ENCODE assay signal across 2 cellular contexts in the genomic region with DNA sequence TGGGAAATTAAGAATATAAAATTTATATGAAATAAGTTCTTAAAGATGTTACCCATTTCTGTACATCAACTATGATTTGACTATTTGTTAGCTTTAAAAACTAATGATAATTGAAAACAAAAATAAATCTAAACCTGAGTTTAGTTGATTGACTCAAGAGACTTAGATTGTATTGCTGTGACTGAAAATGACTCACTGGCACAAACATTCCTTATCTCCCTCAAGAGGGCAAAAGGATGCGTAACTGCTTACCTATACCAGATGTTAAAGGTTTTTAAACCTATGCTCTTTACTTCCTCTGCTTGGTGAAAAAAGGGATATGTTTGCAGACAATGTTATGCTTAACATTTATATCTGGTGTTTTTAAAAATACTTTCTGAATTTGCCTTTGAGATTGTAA.
TF ChIP-seq lines count a peak whose summit lies in the region.

No MANE protein-coding gene starts in this region.

TF ChIP-seq in SK-N-SH, 30 proteins besides CTCF, POLR2A, EP300 and RAD21 (continued from another document):
- TF ChIP-seq, protein P1, sequence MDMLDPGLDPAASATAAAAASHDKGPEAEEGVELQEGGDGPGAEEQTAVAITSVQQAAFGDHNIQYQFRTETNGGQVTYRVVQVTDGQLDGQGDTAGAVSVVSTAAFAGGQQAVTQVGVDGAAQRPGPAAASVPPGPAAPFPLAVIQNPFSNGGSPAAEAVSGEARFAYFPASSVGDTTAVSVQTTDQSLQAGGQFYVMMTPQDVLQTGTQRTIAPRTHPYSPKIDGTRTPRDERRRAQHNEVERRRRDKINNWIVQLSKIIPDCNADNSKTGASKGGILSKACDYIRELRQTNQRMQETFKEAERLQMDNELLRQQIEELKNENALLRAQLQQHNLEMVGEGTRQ (IDR thresholded peaks at IDR 0.05; ENCODE audit: borderline replicate concordance, low read depth, low read length) = no peak
- TF ChIP-seq RCOR1 (IDR thresholded peaks at IDR 0.05; ENCODE audit: low read length) (no peak), POLR2AphosphoS5 (IDR thresholded peaks at IDR 0.05; ENCODE audit: low read depth, low read length) (no peak), MXI1 (IDR thresholded peaks at IDR 0.05; ENCODE audit: low read depth, low read length) (no peak), FOXJ3 (CRISPR knock-in tag; IDR thresholded peaks at IDR 0.05) (no peak), TAF1 (IDR thresholded peaks at IDR 0.05; ENCODE audit: borderline replicate concordance, low read depth, low read length) (no peak)

TF ChIP-seq in SK-N-SH treated with all-trans-retinoic acid at 6 μM for 48 hours, 23 proteins besides CTCF, POLR2A, EP300 and RAD21:
- TF ChIP-seq, protein P2, sequence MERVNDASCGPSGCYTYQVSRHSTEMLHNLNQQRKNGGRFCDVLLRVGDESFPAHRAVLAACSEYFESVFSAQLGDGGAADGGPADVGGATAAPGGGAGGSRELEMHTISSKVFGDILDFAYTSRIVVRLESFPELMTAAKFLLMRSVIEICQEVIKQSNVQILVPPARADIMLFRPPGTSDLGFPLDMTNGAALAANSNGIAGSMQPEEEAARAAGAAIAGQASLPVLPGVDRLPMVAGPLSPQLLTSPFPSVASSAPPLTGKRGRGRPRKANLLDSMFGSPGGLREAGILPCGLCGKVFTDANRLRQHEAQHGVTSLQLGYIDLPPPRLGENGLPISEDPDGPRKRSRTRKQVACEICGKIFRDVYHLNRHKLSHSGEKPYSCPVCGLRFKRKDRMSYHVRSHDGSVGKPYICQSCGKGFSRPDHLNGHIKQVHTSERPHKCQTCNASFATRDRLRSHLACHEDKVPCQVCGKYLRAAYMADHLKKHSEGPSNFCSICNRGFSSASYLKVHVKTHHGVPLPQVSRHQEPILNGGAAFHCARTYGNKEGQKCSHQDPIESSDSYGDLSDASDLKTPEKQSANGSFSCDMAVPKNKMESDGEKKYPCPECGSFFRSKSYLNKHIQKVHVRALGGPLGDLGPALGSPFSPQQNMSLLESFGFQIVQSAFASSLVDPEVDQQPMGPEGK (CRISPR knock-in tag; IDR thresholded peaks at IDR 0.05; ENCODE audit: borderline replicate concordance) = no peak
- TF ChIP-seq, protein P3, sequence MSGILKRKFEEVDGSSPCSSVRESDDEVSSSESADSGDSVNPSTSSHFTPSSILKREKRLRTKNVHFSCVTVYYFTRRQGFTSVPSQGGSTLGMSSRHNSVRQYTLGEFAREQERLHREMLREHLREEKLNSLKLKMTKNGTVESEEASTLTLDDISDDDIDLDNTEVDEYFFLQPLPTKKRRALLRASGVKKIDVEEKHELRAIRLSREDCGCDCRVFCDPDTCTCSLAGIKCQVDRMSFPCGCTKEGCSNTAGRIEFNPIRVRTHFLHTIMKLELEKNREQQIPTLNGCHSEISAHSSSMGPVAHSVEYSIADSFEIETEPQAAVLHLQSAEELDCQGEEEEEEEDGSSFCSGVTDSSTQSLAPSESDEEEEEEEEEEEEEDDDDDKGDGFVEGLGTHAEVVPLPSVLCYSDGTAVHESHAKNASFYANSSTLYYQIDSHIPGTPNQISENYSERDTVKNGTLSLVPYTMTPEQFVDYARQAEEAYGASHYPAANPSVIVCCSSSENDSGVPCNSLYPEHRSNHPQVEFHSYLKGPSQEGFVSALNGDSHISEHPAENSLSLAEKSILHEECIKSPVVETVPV (CRISPR knock-in tag; IDR thresholded peaks at IDR 0.05) = no peak
- no peak for TF ChIP-seq ESRRG (CRISPR knock-in tag; IDR thresholded peaks at IDR 0.05)
- TF ChIP-seq ARNTL (CRISPR knock-in tag; IDR thresholded peaks at IDR 0.05; ENCODE audit: borderline replicate concordance, low read depth) = no peak
- TF ChIP-seq ZFP30 (CRISPR knock-in tag; IDR thresholded peaks at IDR 0.05) = no peak
- TF ChIP-seq TOX (CRISPR knock-in tag; IDR thresholded peaks at IDR 0.05; ENCODE audit: borderline replicate concordance) = no peak
- no peak for TF ChIP-seq ZNF565 (CRISPR knock-in tag; conservative IDR thresholded peaks at IDR 0.05; ENCODE audit: low read depth)
- no peak for TF ChIP-seq GLIS3 (CRISPR knock-in tag; IDR thresholded peaks at IDR 0.05)
- no peak for TF ChIP-seq SNAI2 (CRISPR knock-in tag; IDR thresholded peaks at IDR 0.05)
- TF ChIP-seq PPARA (CRISPR knock-in tag; IDR thresholded peaks at IDR 0.05; ENCODE audit: borderline replicate concordance) = no peak
- TF ChIP-seq CSDC2 (CRISPR knock-in tag; IDR thresholded peaks at IDR 0.05) = no peak
- TF ChIP-seq ZFP3 (CRISPR knock-in tag; IDR thresholded peaks at IDR 0.05) = no peak
- no peak for TF ChIP-seq ISL1 (CRISPR knock-in tag; IDR thresholded peaks at IDR 0.05)
- TF ChIP-seq, protein P4, sequence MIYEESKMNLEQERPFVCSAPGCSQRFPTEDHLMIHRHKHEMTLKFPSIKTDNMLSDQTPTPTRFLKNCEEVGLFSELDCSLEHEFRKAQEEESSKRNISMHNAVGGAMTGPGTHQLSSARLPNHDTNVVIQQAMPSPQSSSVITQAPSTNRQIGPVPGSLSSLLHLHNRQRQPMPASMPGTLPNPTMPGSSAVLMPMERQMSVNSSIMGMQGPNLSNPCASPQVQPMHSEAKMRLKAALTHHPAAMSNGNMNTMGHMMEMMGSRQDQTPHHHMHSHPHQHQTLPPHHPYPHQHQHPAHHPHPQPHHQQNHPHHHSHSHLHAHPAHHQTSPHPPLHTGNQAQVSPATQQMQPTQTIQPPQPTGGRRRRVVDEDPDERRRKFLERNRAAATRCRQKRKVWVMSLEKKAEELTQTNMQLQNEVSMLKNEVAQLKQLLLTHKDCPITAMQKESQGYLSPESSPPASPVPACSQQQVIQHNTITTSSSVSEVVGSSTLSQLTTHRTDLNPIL (CRISPR knock-in tag; IDR thresholded peaks at IDR 0.05; ENCODE audit: low read depth) = no peak
